ENCODE assay signal across 1 cellular context in genomic region chr10:4079796-4080195, GRCh38.
TF ChIP-seq lines count a peak whose summit lies in the region.

No MANE protein-coding gene starts in this region.

TF ChIP-seq in HEK293T, 16 proteins besides CTCF, POLR2A, EP300 and RAD21 (continued from another document):
- TF ChIP-seq CTBP1 (IDR thresholded peaks at IDR 0.05; ENCODE audit: borderline replicate concordance) = no peak
- TF ChIP-seq FOXA1 (IDR thresholded peaks at IDR 0.05) = no peak
- TF ChIP-seq SP1 (IDR thresholded peaks at IDR 0.05) = no peak
- TF ChIP-seq FOXM1 (IDR thresholded peaks at IDR 0.05; ENCODE audit: borderline replicate concordance) = no peak
- TF ChIP-seq ELF4 (IDR thresholded peaks at IDR 0.05) = no peak
- no peak for TF ChIP-seq ARNT (IDR thresholded peaks at IDR 0.05)
- TF ChIP-seq SUZ12 (IDR thresholded peaks at IDR 0.05) = no peak
- no peak for TF ChIP-seq FOXK2 (IDR thresholded peaks at IDR 0.05)
- TF ChIP-seq LEF1 (IDR thresholded peaks at IDR 0.05; ENCODE audit: borderline replicate concordance) = no peak
- no peak for TF ChIP-seq L3MBTL2 (conservative IDR thresholded peaks at IDR 0.05)
- TF ChIP-seq BHLHE40 (IDR thresholded peaks at IDR 0.05; ENCODE audit: borderline replicate concordance) = no peak
- TF ChIP-seq PKNOX1 (IDR thresholded peaks at IDR 0.05) = no peak
- no peak for TF ChIP-seq HDGF (IDR thresholded peaks at IDR 0.05; ENCODE audit: borderline replicate concordance)
- no peak for TF ChIP-seq ZNF384 (IDR thresholded peaks at IDR 0.05)
- TF ChIP-seq NFRKB (IDR thresholded peaks at IDR 0.05) = no peak
